In the genomic region with DNA sequence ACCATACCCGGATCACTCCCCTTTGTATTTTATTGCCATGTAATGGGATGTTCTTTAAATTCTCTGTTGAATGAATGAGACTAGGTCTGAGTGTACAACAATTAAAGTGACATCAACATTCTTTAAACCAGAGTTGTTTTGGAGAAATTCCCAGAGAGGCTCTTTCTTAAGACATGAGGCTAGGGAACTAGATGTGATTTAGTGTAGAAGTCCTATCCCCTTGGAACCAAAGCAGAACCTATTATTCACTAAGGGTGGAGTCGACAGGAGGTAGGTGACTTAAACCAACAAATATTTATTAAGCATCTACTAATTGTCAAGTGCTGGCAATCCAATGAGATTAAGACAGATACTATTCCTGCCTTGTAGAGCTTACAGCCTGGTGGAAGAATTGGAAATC, we compare ENCODE assay signal across 8 cellular contexts. TPM values are rescaled to one million over a fixed set of nuclear protein-coding genes. Genes with fewer than 3 reads are reported as not detected.
DNase-seq lines count a peak whose midpoint lies in the region; ATAC-seq and TF ChIP-seq lines count a peak whose summit lies in the region.
"Had no signal": no experiment of that assay in that cellular context is flagged by ENCODE, and none has a peak within 500 bp of the region (broad histone marks: within the 10 kb centered on the region; RNA-seq: fewer than 3 reads in every experiment).

No MANE protein-coding gene starts in this region.

- no peak overlapping the region for H2AFZ ChIP-seq in H9 (ENCODE audit: low read length)
- H2AFZ ChIP-seq in smooth muscle cell (ENCODE audit: low read depth) = no peak overlapping the region

- peak overlapping the region; percentile 49 for H3K4me2 ChIP-seq in H9 (ENCODE audit: insufficient read depth, insufficient read length, low read length)
- peak overlapping the region; percentile 81 for H3K4me2 ChIP-seq in smooth muscle cell

- no peaks in the 10 kb centered on the region for H3K27me3 ChIP-seq in H9 (ENCODE audit: insufficient read depth, low read length)
- no peaks in the 10 kb centered on the region for H3K27me3 ChIP-seq in WERI-Rb-1 (ENCODE audit: insufficient read depth, low read depth, severe bottlenecking)
- H3K27me3 ChIP-seq in smooth muscle cell (ENCODE audit: low read depth) = no peaks in the 10 kb centered on the region

- H3K23me2 ChIP-seq in H9 (ENCODE audit: insufficient read length, low read depth, low read length, poor library complexity, severe bottlenecking) = no peaks in the 10 kb centered on the region

- H4K5ac ChIP-seq in H9 (ENCODE audit: insufficient read length, low read depth, low read length) = no peak overlapping the region

- no peak overlapping the region for H3K18ac ChIP-seq in H9 (ENCODE audit: insufficient read length, low read depth, low read length)

- no peak overlapping the region for H2BK20ac ChIP-seq in H9 (ENCODE audit: low read depth, low read length, poor library complexity, severe bottlenecking)

- H3K9ac ChIP-seq in H9 (ENCODE audit: extremely low read depth, insufficient read length, low read length) (peak overlapping the region; percentile 7), smooth muscle cell (ENCODE audit: low read depth) (peak overlapping the region; percentile 24)

- peaks cover 63 to 70% of the 10 kb centered on the region in 2 experiments for H3K9me3 Mint-ChIP-seq in H9

- no peak for TF ChIP-seq CTCF in H9 (conservative IDR thresholded peaks at IDR 0.05)
- no peak for TF ChIP-seq CTCF in WERI-Rb-1 (IDR thresholded peaks at IDR 0.05; ENCODE audit: low read depth, low read length)
- no peak for TF ChIP-seq CTCF in fibroblast of pulmonary artery (IDR thresholded peaks at IDR 0.05; ENCODE audit: low read length, missing control alignments)
- no peak for TF ChIP-seq CTCF in smooth muscle cell (IDR thresholded peaks at IDR 0.05; ENCODE audit: borderline replicate concordance, insufficient read depth, poor library complexity, severe bottlenecking)

- peak overlapping the region; percentile 89 to 90 for H3K4me3 Mint-ChIP-seq in H9

- no peak overlapping the region for H3K14ac ChIP-seq in H9 (ENCODE audit: insufficient read depth, low read length)

- H3K4me1 ChIP-seq in H9 (ENCODE audit: insufficient read depth, low read length) = no peaks in the 10 kb centered on the region
- no peaks in the 10 kb centered on the region for H3K4me1 ChIP-seq in smooth muscle cell (ENCODE audit: low read depth)

- peaks cover 8% of the 10 kb centered on the region for H3K9me3 ChIP-seq in H9 (ENCODE audit: control insufficient read depth, low read depth, low read length)
- peaks cover 4% of the 10 kb centered on the region for H3K9me3 ChIP-seq in WERI-Rb-1 (ENCODE audit: severe bottlenecking)
- H3K9me3 ChIP-seq in smooth muscle cell (replicated peaks; ENCODE audit: low read depth) = no peaks in the 10 kb centered on the region

- H3K4ac ChIP-seq in H9 (ENCODE audit: low read depth, low read length) = no peak overlapping the region

- peaks cover 32 to 57% (median 53%) of the 10 kb centered on the region in 3 experiments for H3K36me3 Mint-ChIP-seq in H9 (ENCODE audit: insufficient read depth in 1 of 3, low read depth in 3 of 3)

- no peak overlapping the region for H2BK5ac ChIP-seq in H9 (ENCODE audit: insufficient read length, low read length)

- no peak overlapping the region for H2BK12ac ChIP-seq in H9 (ENCODE audit: insufficient read length, low read depth, low read length)

- H3K79me2 ChIP-seq in H9 (ENCODE audit: insufficient read depth, low read length) (peaks cover 18% of the 10 kb centered on the region), smooth muscle cell (ENCODE audit: low read depth) (peaks cover 34% of the 10 kb centered on the region)

- H4K91ac ChIP-seq in H9 (ENCODE audit: insufficient read length, low read depth, low read length) = no peak overlapping the region

- no peaks in the 10 kb centered on the region for H3F3A ChIP-seq in smooth muscle cell (ENCODE audit: low read depth)

- H3K36me3 ChIP-seq in WERI-Rb-1 = peaks cover 57% of the 10 kb centered on the region
- H3K36me3 ChIP-seq in smooth muscle cell (ENCODE audit: low read depth) = peaks cover 3% of the 10 kb centered on the region

- H3K27ac ChIP-seq in H9 (ENCODE audit: insufficient read length, low read depth, low read length) (no peak overlapping the region), WERI-Rb-1 (no peak overlapping the region), smooth muscle cell (ENCODE audit: low read depth) (peak overlapping the region; percentile 88)

- peak overlapping the region; percentile 99 for H3K4me3 ChIP-seq in WERI-Rb-1 (ENCODE audit: low read depth, low read length)
- peak overlapping the region; percentile 78 for H3K4me3 ChIP-seq in fibroblast of pulmonary artery (replicated peaks; ENCODE audit: low read depth, low read length)
- peak overlapping the region; percentile 83 for H3K4me3 ChIP-seq in smooth muscle cell

- H2BK120ac ChIP-seq in H9 (ENCODE audit: low read depth, low read length, poor library complexity, severe bottlenecking) = no peak overlapping the region

- no peaks in the 10 kb centered on the region for H3K79me1 ChIP-seq in H9 (ENCODE audit: insufficient read depth, low read depth, low read length, poor library complexity, severe bottlenecking)

- H2AK5ac ChIP-seq in H9 (ENCODE audit: insufficient read length, low read length) = no peak overlapping the region

- H3K56ac ChIP-seq in H9 (ENCODE audit: insufficient read length, low read depth, low read length) = no peak overlapping the region

- H3K23ac ChIP-seq in H9 (ENCODE audit: insufficient read length, low read depth, low read length) = no peak overlapping the region

- DNase-seq in H9 = no peak
- DNase-seq in WERI-Rb-1 = no peak
- DNase-seq in fibroblast of pulmonary artery (ENCODE audit: low read depth) = peak; percentile 46
- no peak for DNase-seq in smooth muscle cell (lab: John Stamatoyannopoulos, UW; ENCODE audit: unreplicated experiment)
- DNase-seq in DMS 273 treated with DMSO at 0.1 percent for 48 hours (lab: John Stamatoyannopoulos, UW) = no peak
- DNase-seq: activated CD4-positive, alpha-beta T cell treated with anti-CD3 and anti-CD28 coated beads for 1 hour had no signal

- H2BK15ac ChIP-seq in H9 (ENCODE audit: low read depth, low read length) = no peak overlapping the region

- peaks cover 5 to 12% of the 10 kb centered on the region in 2 experiments for H3K4me1 Mint-ChIP-seq in H9

- no peak overlapping the region for H3T11ph ChIP-seq in H9 (ENCODE audit: low read length)

- H3K27ac Mint-ChIP-seq in H9 = no peak overlapping the region

- ATAC-seq in GM21381 (IDR thresholded peaks at IDR 0.05; ENCODE audit: unreplicated experiment) (no peak), HG03135 (IDR thresholded peaks at IDR 0.05; ENCODE audit: unreplicated experiment) (no peak)

- H4K20me1 ChIP-seq in H9 (ENCODE audit: control insufficient read depth, insufficient read depth, insufficient read length) (no peaks in the 10 kb centered on the region), smooth muscle cell (ENCODE audit: low read depth) (peaks cover 42% of the 10 kb centered on the region)

- H3K27me3 Mint-ChIP-seq in H9 (ENCODE audit: low read depth) = no peaks in the 10 kb centered on the region

- no peak overlapping the region for H4K8ac ChIP-seq in H9 (replicated peaks; ENCODE audit: insufficient read length, low read depth, low read length)

- WGBS in H9 (ENCODE audit: extremely low coverage, insufficient read length, low lambda C conversion rate) = no CpG with 5 or more reads among the region's 2 CpGs
- 66% methylated on average over 2 of the region's 2 CpGs for whole genome bisulfite sequencing in smooth muscle cell (ENCODE audit: low lambda C conversion rate)

RNA-seq across cellular contexts. Expression of gene EIF1AX, which starts 1.7 kb away (rescaled TPM):
- total RNA-seq in H9 (2021) (158 and 167 TPM in 2 replicates), smooth muscle cell (40.3 and 48.2 TPM in 2 replicates)
- 37.2 and 40.7 TPM in 2 replicates for polyA plus RNA-seq in smooth muscle cell

RNA-seq across cellular contexts. Expression of gene MAP7D2, which starts 23.3 kb away (rescaled TPM):
- total RNA-seq in H9 (2021) = 1.9 and 2.4 TPM in 2 replicates
- 0.09 and 0.18 TPM in 2 replicates for total RNA-seq in smooth muscle cell
- 1.7 TPM in 1 of 2 replicates, not detected in the other for polyA plus RNA-seq in smooth muscle cell
